ENCODE assay signal across 20 cellular contexts in genomic region chr3:13564751-13565560, GRCh38. TPM values are rescaled to one million over a fixed set of nuclear protein-coding genes. Genes with fewer than 3 reads are reported as not detected.
DNase-seq lines count a peak whose midpoint lies in the region; ATAC-seq and TF ChIP-seq lines count a peak whose summit lies in the region.
"Had no signal": no experiment of that assay in that cellular context is flagged by ENCODE, and none has a peak within 500 bp of the region (broad histone marks: within the 10 kb centered on the region; RNA-seq: fewer than 3 reads in every experiment).

No MANE protein-coding gene starts in this region.

- 94% methylated on average over 14 of the region's 14 CpGs for WGBS in aorta, 2 donors

- peaks cover 13% of the 10 kb centered on the region for H3K4me1 ChIP-seq in CD8-positive, alpha-beta T cell (ENCODE audit: insufficient read depth, low read length)
- no peaks in the 10 kb centered on the region for H3K4me1 ChIP-seq in aorta (ENCODE audit: control insufficient read depth in 1 of 2, insufficient read depth in 2 of 2, low read length in 2 of 2)
- no peaks in the 10 kb centered on the region for H3K4me1 ChIP-seq in Peyer's patch
- H3K4me1 ChIP-seq in upper lobe of right lung = no peaks in the 10 kb centered on the region

- H3K36me3 Mint-ChIP-seq in CD8-positive, alpha-beta T cell = peaks cover 7% of the 10 kb centered on the region
- no peaks in the 10 kb centered on the region for H3K36me3 Mint-ChIP-seq in activated CD8-positive, alpha-beta T cell treated with anti-CD3 and anti-CD28 coated beads for 36 hours (ENCODE audit: low read depth)
- H3K36me3 Mint-ChIP-seq: mesothelial cell of epicardium had no signal

- no peak for TF ChIP-seq POLR2A in Peyer's patch (IDR thresholded peaks at IDR 0.05)

- no peak for TF ChIP-seq CTCF in CD8-positive, alpha-beta T cell (IDR thresholded peaks at IDR 0.05)
- no peak for TF ChIP-seq CTCF in activated CD8-positive, alpha-beta T cell treated with anti-CD3 and anti-CD28 coated beads for 36 hours (IDR thresholded peaks at IDR 0.05)
- TF ChIP-seq CTCF in Peyer's patch (IDR thresholded peaks at IDR 0.05) = no peak
- no peak for TF ChIP-seq CTCF in upper lobe of right lung (IDR thresholded peaks at IDR 0.05)

- no peaks in the 10 kb centered on the region for H3K36me3 ChIP-seq in CD8-positive, alpha-beta T cell (ENCODE audit: insufficient read depth, low read length)
- no peaks in the 10 kb centered on the region for H3K36me3 ChIP-seq in KOPT-K1 (ENCODE audit: insufficient read depth, low read length)
- no peaks in the 10 kb centered on the region for H3K36me3 ChIP-seq in aorta (ENCODE audit: control insufficient read depth in 1 of 2, insufficient read depth in 2 of 2, low read length in 1 of 2)
- H3K36me3 ChIP-seq in Peyer's patch = no peaks in the 10 kb centered on the region
- no peaks in the 10 kb centered on the region for H3K36me3 ChIP-seq in upper lobe of right lung
- H3K36me3 ChIP-seq: esophagus squamous epithelium had no signal

- no peaks in the 10 kb centered on the region for H3K27me3 ChIP-seq in CD8-positive, alpha-beta T cell (ENCODE audit: insufficient read depth, low read length)
- H3K27me3 ChIP-seq in aorta (ENCODE audit: control insufficient read depth in 1 of 2, insufficient read depth in 2 of 2, low read length in 1 of 2) (no peaks in the 10 kb centered on the region), Peyer's patch (no peaks in the 10 kb centered on the region), upper lobe of right lung (no peaks in the 10 kb centered on the region)

- H3K9me3 ChIP-seq in CD8-positive, alpha-beta T cell (ENCODE audit: low read length) = no peaks in the 10 kb centered on the region
- no peaks in the 10 kb centered on the region for H3K9me3 ChIP-seq in KOPT-K1 (ENCODE audit: insufficient read depth, low read length, poor library complexity, severe bottlenecking)
- no peaks in the 10 kb centered on the region for H3K9me3 ChIP-seq in aorta (ENCODE audit: control insufficient read depth, low read length)
- H3K9me3 ChIP-seq in Peyer's patch = no peaks in the 10 kb centered on the region
- no peaks in the 10 kb centered on the region for H3K9me3 ChIP-seq in upper lobe of right lung
- H3K9me3 ChIP-seq: esophagus squamous epithelium had no signal

- no peak overlapping the region for H3K4me3 ChIP-seq in CD8-positive, alpha-beta T cell (ENCODE audit: low read depth, low read length)
- H3K4me3 ChIP-seq in aorta (ENCODE audit: low read length in 2 of 2) = no peak overlapping the region
- H3K4me3 ChIP-seq in Peyer's patch = no peak overlapping the region
- H3K4me3 ChIP-seq in upper lobe of right lung = no peak overlapping the region
- H3K4me3 ChIP-seq: esophagus squamous epithelium, GM12878 had no signal

- no peak for DNase-seq in CD8-positive, alpha-beta T cell
- DNase-seq in activated CD8-positive, alpha-beta T cell treated with anti-CD3 and anti-CD28 coated beads for 36 hours = peak; percentile 56
- DNase-seq in left cardiac atrium (peak; percentile 65), aorta (no peak), Peyer's patch (no peak), upper lobe of right lung (no peak), middle frontal gyrus (ENCODE audit: extremely low spot score, low spot score) (no peak)
- DNase-seq: activated CD4-positive, alpha-beta memory T cell treated with anti-CD3 and anti-CD28 coated beads, Interleukin-2, amount 10 ng/mL, durations not matched to agents 7 days and 5 days; esophagus squamous epithelium; head of caudate nucleus; KBM-7; NCI-H1048; NCI-H446 treated with DMSO at 0.1 percent for 48 hours; stimulated activated CD4-positive, alpha-beta T cell treated with anti-CD3 and anti-CD28 coated beads, Interleukin-2, amount 100 ng/mL, for 48 hours had no signal

- no peak overlapping the region for H3K27ac Mint-ChIP-seq in CD8-positive, alpha-beta T cell
- no peak overlapping the region for H3K27ac Mint-ChIP-seq in activated CD8-positive, alpha-beta T cell treated with anti-CD3 and anti-CD28 coated beads for 36 hours
- H3K27ac Mint-ChIP-seq: activated CD4-positive, alpha-beta memory T cell treated with anti-CD3 and anti-CD28 coated beads, Interleukin-2, amount 10 ng/mL, durations not matched to agents 7 days and 5 days; activated T-helper 17 cell treated with anti-CD3 and anti-CD28 coated beads, Interleukin-2, amount 50 U/mL, for 72 hours; mesothelial cell of epicardium had no signal

- no peaks in the 10 kb centered on the region for H3K9me3 Mint-ChIP-seq in CD8-positive, alpha-beta T cell
- H3K9me3 Mint-ChIP-seq in activated CD8-positive, alpha-beta T cell treated with anti-CD3 and anti-CD28 coated beads for 36 hours = no peaks in the 10 kb centered on the region
- H3K9me3 Mint-ChIP-seq: activated CD4-positive, alpha-beta memory T cell treated with anti-CD3 and anti-CD28 coated beads, Interleukin-2, amount 10 ng/mL, durations not matched to agents 7 days and 5 days; activated T-helper 17 cell treated with anti-CD3 and anti-CD28 coated beads, Interleukin-2, amount 50 U/mL, for 72 hours; mesothelial cell of epicardium had no signal

- CTCF ChIA-PET in CD8-positive, alpha-beta T cell (lab: Charles Lee) = no interaction called here
- CTCF ChIA-PET in activated CD8-positive, alpha-beta T cell treated with anti-CD3 and anti-CD28 coated beads for 36 hours (lab: Charles Lee) = interaction anchor here (1.0 to 1.9 kb wide), 2 partner anchors 36 to 69 kb away, joined by 3 to 7 read pairs; no protein-coding TSS in a partner anchor

- peak overlapping the region; percentile 26 for H3K4me3 Mint-ChIP-seq in CD8-positive, alpha-beta T cell
- H3K4me3 Mint-ChIP-seq in activated CD8-positive, alpha-beta T cell treated with anti-CD3 and anti-CD28 coated beads for 36 hours = no peak overlapping the region
- H3K4me3 Mint-ChIP-seq: activated CD4-positive, alpha-beta memory T cell treated with anti-CD3 and anti-CD28 coated beads, Interleukin-2, amount 10 ng/mL, durations not matched to agents 7 days and 5 days; activated T-helper 17 cell treated with anti-CD3 and anti-CD28 coated beads, Interleukin-2, amount 50 U/mL, for 72 hours; mesothelial cell of epicardium had no signal

- peak; percentile 64 for ATAC-seq in CD8-positive, alpha-beta T cell
- peak; percentile 92 for ATAC-seq in activated CD8-positive, alpha-beta T cell treated with anti-CD3 and anti-CD28 coated beads for 36 hours
- ATAC-seq in left cardiac atrium (peak; percentile 74 to 81), aorta (ENCODE audit: low FRiP score) (no peak), upper lobe of right lung (no peak)
- ATAC-seq: activated T-helper 17 cell treated with anti-CD3 and anti-CD28 coated beads, Interleukin-2, amount 50 U/mL, for 72 hours; GM12878; sciatic nerve had no signal

- intact Hi-C loops in CD8-positive, alpha-beta T cell (cut with DNase I, micrococcal nuclease) = no loop called here
- intact Hi-C loops in activated CD8-positive, alpha-beta T cell treated with anti-CD3 and anti-CD28 coated beads for 36 hours (cut with micrococcal nuclease) = no loop called here
- intact Hi-C loops in left cardiac atrium (cut with DNase I) = no loop called here
- intact Hi-C loops in aorta (cut with DNase I) = no loop called here
- intact Hi-C loops in upper lobe of right lung (cut with DNase I) = no loop called here

- no peak overlapping the region for H3K27ac ChIP-seq in CD8-positive, alpha-beta T cell (ENCODE audit: low read depth, low read length)
- H3K27ac ChIP-seq in KOPT-K1 (ENCODE audit: low read depth, low read length, poor library complexity, severe bottlenecking) = peak overlapping the region; percentile 64
- H3K27ac ChIP-seq in aorta (ENCODE audit: low read depth in 1 of 2, low read length in 2 of 2) = no peak overlapping the region
- no peak overlapping the region for H3K27ac ChIP-seq in Peyer's patch
- H3K27ac ChIP-seq in upper lobe of right lung = no peak overlapping the region
- H3K27ac ChIP-seq: esophagus squamous epithelium had no signal

- H3K4me1 Mint-ChIP-seq in CD8-positive, alpha-beta T cell (ENCODE audit: low read depth) = peaks cover 34% of the 10 kb centered on the region
- peaks cover 12% of the 10 kb centered on the region for H3K4me1 Mint-ChIP-seq in activated CD8-positive, alpha-beta T cell treated with anti-CD3 and anti-CD28 coated beads for 36 hours (ENCODE audit: low read depth)
- H3K4me1 Mint-ChIP-seq: activated T-helper 17 cell treated with anti-CD3 and anti-CD28 coated beads, Interleukin-2, amount 50 U/mL, for 72 hours had no signal

- H3K27me3 Mint-ChIP-seq in CD8-positive, alpha-beta T cell (ENCODE audit: low read depth) = peaks cover 2% of the 10 kb centered on the region
- no peaks in the 10 kb centered on the region for H3K27me3 Mint-ChIP-seq in activated CD8-positive, alpha-beta T cell treated with anti-CD3 and anti-CD28 coated beads for 36 hours

- POLR2A ChIA-PET in CD8-positive, alpha-beta T cell (lab: Charles Lee) = no interaction called here
- POLR2A ChIA-PET in activated CD8-positive, alpha-beta T cell treated with anti-CD3 and anti-CD28 coated beads for 36 hours (lab: Charles Lee) = no interaction called here

RNA-seq across cellular contexts. Expression of gene FBLN2, which starts 16.0 kb away (rescaled TPM):
- 10 to 100 TPM; 11.6 to 13.7 TPM for total RNA-seq in CD8-positive, alpha-beta T cell
- 10 to 100 TPM in 1 of 2 experiments, 1 to 10 TPM in 1; 8.4 to 13.7 TPM for total RNA-seq in activated CD8-positive, alpha-beta T cell treated with anti-CD3 and anti-CD28 coated beads for 36 hours
- total RNA-seq in left cardiac atrium (100 to 1,000 TPM; 178 to 256 TPM), aorta (100 to 1,000 TPM; 117 to 494 TPM), Peyer's patch (10 to 100 TPM; 20.6 to 51.2 (median 32.8) TPM), upper lobe of right lung (32.9 TPM)
- 10 to 100 TPM; 16.7 to 19.9 TPM for polyA plus RNA-seq in aorta
- total RNA-seq: activated CD4-positive, alpha-beta memory T cell treated with anti-CD3 and anti-CD28 coated beads, Interleukin-2, amount 10 ng/mL, durations not matched to agents 7 days and 5 days; OCI-LY7 had no signal

Comparison
In these comparisons a context has a peak if more than half of its experiments do, and no peak if none do; other contexts are left out.
1. ATAC-seq: peak in CD8-positive, alpha-beta T cell (single experiment), activated CD8-positive, alpha-beta T cell treated with anti-CD3 and anti-CD28 coated beads for 36 hours (single experiment) and left cardiac atrium (2 of 2); none in aorta (single experiment) and upper lobe of right lung (single experiment).
2. DNase-seq: peak in activated CD8-positive, alpha-beta T cell treated with anti-CD3 and anti-CD28 coated beads for 36 hours (single experiment) and left cardiac atrium (single experiment); none in CD8-positive, alpha-beta T cell (0 of 7), aorta (0 of 2), Peyer's patch (0 of 3), upper lobe of right lung (single experiment) and middle frontal gyrus (single experiment).